In the genomic region with DNA sequence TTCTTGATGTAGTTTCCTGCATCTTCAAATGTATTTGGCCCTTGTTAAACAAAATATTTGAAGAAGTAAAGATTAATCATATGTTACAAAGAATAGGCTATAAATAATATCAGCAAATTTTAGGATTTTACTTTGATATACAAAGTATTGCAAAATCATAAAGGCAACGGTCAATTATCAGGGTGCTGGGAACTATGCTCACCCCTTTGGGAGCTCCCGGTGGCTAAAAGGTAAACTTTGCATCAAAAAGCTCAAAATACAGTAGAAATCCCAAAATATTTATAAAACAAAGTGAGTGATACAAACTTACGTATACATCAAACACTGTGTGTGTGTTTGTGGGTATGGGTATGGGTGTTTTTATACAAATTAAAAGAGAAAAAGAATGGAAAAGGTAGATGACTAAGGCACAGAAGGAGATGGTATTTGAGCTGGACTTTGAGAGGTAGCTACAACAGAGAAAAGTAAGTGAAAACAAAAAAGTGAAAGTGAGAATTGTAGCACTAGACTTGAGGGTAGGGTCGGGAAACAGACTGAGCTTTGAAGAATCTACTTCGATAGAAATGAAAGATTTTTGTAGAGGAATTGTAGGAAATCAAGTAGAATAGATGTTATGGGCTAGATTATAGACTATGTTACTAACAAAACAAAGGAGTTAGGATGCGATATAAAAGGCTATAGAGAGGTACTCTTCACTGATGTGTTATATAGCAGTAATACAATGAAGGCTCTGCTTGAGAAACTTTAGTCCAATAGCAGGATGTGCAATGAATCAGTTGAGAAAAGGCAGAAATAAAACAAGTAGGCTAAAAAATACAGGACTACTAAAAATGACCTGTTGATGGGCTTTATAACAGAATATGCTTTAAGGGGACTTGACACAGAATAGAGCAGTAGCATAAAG, we compare ENCODE assay signal across 2 cellular contexts.
TF ChIP-seq lines count a peak whose summit lies in the region.

No MANE protein-coding gene starts in this region.

TF ChIP-seq in HCT116, 20 proteins besides CTCF, POLR2A, EP300 and RAD21:
- TF ChIP-seq ZFX (IDR thresholded peaks at IDR 0.05) (no peak), EZH2phosphoT487 (IDR thresholded peaks at IDR 0.05; ENCODE audit: borderline replicate concordance) (no peak), EGR1 (IDR thresholded peaks at IDR 0.05; ENCODE audit: low read depth) (no peak), FOSL1 (IDR thresholded peaks at IDR 0.05; ENCODE audit: low read depth) (no peak), JUND (IDR thresholded peaks at IDR 0.05) (no peak), SRF (IDR thresholded peaks at IDR 0.05; ENCODE audit: low read depth) (no peak), YY1 (IDR thresholded peaks at IDR 0.05; ENCODE audit: extremely low read depth, insufficient replicate concordance, low read depth, low read length) (no peak), SP1 (IDR thresholded peaks at IDR 0.05; ENCODE audit: low read depth) (no peak), MAX (IDR thresholded peaks at IDR 0.05) (no peak), ATF3 (IDR thresholded peaks at IDR 0.05) (no peak), CBX3 (IDR thresholded peaks at IDR 0.05; ENCODE audit: low read depth) (no peak), ELF1 (IDR thresholded peaks at IDR 0.05; ENCODE audit: borderline replicate concordance, low read depth) (no peak), ZNF274 (IDR thresholded peaks at IDR 0.05; ENCODE audit: low read depth, low read length) (no peak), SIN3A (IDR thresholded peaks at IDR 0.05; ENCODE audit: low read depth) (no peak), TCF7L2 (IDR thresholded peaks at IDR 0.05; ENCODE audit: borderline replicate concordance, extremely low read depth, insufficient read depth, insufficient read length) (no peak), EZH2 (IDR thresholded peaks at IDR 0.05) (no peak), POLR2AphosphoS5 (IDR thresholded peaks at IDR 0.05; ENCODE audit: low read depth, low read length) (no peak)
- TF ChIP-seq, protein P1, sequence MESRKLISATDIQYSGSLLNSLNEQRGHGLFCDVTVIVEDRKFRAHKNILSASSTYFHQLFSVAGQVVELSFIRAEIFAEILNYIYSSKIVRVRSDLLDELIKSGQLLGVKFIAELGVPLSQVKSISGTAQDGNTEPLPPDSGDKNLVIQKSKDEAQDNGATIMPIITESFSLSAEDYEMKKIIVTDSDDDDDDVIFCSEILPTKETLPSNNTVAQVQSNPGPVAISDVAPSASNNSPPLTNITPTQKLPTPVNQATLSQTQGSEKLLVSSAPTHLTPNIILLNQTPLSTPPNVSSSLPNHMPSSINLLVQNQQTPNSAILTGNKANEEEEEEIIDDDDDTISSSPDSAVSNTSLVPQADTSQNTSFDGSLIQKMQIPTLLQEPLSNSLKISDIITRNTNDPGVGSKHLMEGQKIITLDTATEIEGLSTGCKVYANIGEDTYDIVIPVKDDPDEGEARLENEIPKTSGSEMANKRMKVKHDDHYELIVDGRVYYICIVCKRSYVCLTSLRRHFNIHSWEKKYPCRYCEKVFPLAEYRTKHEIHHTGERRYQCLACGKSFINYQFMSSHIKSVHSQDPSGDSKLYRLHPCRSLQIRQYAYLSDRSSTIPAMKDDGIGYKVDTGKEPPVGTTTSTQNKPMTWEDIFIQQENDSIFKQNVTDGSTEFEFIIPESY (IDR thresholded peaks at IDR 0.05; ENCODE audit: extremely low read depth, insufficient replicate concordance, low read length) = no peak
- TF ChIP-seq, protein P2, sequence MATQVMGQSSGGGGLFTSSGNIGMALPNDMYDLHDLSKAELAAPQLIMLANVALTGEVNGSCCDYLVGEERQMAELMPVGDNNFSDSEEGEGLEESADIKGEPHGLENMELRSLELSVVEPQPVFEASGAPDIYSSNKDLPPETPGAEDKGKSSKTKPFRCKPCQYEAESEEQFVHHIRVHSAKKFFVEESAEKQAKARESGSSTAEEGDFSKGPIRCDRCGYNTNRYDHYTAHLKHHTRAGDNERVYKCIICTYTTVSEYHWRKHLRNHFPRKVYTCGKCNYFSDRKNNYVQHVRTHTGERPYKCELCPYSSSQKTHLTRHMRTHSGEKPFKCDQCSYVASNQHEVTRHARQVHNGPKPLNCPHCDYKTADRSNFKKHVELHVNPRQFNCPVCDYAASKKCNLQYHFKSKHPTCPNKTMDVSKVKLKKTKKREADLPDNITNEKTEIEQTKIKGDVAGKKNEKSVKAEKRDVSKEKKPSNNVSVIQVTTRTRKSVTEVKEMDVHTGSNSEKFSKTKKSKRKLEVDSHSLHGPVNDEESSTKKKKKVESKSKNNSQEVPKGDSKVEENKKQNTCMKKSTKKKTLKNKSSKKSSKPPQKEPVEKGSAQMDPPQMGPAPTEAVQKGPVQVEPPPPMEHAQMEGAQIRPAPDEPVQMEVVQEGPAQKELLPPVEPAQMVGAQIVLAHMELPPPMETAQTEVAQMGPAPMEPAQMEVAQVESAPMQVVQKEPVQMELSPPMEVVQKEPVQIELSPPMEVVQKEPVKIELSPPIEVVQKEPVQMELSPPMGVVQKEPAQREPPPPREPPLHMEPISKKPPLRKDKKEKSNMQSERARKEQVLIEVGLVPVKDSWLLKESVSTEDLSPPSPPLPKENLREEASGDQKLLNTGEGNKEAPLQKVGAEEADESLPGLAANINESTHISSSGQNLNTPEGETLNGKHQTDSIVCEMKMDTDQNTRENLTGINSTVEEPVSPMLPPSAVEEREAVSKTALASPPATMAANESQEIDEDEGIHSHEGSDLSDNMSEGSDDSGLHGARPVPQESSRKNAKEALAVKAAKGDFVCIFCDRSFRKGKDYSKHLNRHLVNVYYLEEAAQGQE (IDR thresholded peaks at IDR 0.05; ENCODE audit: low read depth) = no peak
TF ChIP-seq in HCT116: peak in this region for 0.

TF ChIP-seq in GM12878, 131 proteins besides CTCF, POLR2A, EP300 and RAD21:
- TF ChIP-seq, protein P3, sequence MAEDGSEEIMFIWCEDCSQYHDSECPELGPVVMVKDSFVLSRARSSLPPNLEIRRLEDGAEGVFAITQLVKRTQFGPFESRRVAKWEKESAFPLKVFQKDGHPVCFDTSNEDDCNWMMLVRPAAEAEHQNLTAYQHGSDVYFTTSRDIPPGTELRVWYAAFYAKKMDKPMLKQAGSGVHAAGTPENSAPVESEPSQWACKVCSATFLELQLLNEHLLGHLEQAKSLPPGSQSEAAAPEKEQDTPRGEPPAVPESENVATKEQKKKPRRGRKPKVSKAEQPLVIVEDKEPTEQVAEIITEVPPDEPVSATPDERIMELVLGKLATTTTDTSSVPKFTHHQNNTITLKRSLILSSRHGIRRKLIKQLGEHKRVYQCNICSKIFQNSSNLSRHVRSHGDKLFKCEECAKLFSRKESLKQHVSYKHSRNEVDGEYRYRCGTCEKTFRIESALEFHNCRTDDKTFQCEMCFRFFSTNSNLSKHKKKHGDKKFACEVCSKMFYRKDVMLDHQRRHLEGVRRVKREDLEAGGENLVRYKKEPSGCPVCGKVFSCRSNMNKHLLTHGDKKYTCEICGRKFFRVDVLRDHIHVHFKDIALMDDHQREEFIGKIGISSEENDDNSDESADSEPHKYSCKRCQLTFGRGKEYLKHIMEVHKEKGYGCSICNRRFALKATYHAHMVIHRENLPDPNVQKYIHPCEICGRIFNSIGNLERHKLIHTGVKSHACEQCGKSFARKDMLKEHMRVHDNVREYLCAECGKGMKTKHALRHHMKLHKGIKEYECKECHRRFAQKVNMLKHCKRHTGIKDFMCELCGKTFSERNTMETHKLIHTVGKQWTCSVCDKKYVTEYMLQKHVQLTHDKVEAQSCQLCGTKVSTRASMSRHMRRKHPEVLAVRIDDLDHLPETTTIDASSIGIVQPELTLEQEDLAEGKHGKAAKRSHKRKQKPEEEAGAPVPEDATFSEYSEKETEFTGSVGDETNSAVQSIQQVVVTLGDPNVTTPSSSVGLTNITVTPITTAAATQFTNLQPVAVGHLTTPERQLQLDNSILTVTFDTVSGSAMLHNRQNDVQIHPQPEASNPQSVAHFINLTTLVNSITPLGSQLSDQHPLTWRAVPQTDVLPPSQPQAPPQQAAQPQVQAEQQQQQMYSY (CRISPR knock-in tag; IDR thresholded peaks at IDR 0.05) = no peak
- TF ChIP-seq RAD51 (IDR thresholded peaks at IDR 0.05) (no peak), LARP7 (IDR thresholded peaks at IDR 0.05) (no peak), ZNF217 (IDR thresholded peaks at IDR 0.05) (no peak), ATF2 (IDR thresholded peaks at IDR 0.05; ENCODE audit: low read length) (no peak), SREBF2 (IDR thresholded peaks at IDR 0.05; ENCODE audit: low read length) (no peak), MXI1 (IDR thresholded peaks at IDR 0.05; ENCODE audit: low read depth, low read length) (no peak), ZNF687 (IDR thresholded peaks at IDR 0.05) (no peak), ETV6 (conservative IDR thresholded peaks at IDR 0.05 in 1 of 2, IDR thresholded peaks at IDR 0.05 in 1 of 2; ENCODE audit: borderline replicate concordance in 1 of 2, low read depth in 1 of 2) (no peak)
- TF ChIP-seq, protein P4, sequence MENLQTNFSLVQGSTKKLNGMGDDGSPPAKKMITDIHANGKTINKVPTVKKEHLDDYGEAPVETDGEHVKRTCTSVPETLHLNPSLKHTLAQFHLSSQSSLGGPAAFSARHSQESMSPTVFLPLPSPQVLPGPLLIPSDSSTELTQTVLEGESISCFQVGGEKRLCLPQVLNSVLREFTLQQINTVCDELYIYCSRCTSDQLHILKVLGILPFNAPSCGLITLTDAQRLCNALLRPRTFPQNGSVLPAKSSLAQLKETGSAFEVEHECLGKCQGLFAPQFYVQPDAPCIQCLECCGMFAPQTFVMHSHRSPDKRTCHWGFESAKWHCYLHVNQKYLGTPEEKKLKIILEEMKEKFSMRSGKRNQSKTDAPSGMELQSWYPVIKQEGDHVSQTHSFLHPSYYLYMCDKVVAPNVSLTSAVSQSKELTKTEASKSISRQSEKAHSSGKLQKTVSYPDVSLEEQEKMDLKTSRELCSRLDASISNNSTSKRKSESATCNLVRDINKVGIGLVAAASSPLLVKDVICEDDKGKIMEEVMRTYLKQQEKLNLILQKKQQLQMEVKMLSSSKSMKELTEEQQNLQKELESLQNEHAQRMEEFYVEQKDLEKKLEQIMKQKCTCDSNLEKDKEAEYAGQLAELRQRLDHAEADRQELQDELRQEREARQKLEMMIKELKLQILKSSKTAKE (IDR thresholded peaks at IDR 0.05; ENCODE audit: low read depth, poor library complexity, severe bottlenecking) = no peak
- TF ChIP-seq, protein P5, sequence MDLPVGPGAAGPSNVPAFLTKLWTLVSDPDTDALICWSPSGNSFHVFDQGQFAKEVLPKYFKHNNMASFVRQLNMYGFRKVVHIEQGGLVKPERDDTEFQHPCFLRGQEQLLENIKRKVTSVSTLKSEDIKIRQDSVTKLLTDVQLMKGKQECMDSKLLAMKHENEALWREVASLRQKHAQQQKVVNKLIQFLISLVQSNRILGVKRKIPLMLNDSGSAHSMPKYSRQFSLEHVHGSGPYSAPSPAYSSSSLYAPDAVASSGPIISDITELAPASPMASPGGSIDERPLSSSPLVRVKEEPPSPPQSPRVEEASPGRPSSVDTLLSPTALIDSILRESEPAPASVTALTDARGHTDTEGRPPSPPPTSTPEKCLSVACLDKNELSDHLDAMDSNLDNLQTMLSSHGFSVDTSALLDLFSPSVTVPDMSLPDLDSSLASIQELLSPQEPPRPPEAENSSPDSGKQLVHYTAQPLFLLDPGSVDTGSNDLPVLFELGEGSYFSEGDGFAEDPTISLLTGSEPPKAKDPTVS (IDR thresholded peaks at IDR 0.05; ENCODE audit: low read depth, low read length) = no peak
